Comparison of ENCODE assay signal across 1 cellular context in the genomic region with DNA sequence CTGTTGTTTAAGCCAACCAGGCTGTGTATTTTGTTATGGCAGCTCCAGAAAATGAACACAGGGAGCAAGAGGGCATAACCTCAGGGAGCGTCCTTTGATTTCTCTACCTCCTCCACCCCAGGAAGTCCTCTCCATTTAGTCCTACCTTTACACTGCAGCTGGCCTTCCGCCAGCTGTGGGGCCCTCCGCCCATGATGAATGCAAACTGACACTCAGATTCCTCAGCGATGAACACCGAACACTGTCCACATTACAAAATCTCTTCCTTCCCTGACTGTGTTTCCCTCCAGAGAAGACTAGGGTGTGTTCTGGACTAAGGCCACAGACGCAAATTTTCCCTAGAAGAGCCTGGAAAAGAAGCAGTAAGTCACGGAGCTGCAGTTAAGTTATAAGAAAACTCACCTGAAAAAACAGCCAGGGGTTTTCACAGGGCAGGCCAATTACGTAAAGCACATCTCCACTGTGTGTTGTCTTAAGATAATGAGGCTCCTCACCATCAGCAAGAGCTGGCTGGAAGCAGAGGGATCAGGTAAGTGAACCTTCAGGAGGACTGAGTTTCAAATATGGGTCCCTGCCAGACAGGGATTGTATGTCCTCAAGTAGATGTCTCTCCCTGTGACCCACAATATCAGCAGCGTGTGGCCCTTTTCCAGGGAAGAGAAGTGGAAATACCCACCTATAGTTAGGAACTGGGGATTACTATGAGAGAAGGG.
TF ChIP-seq lines count a peak whose summit lies in the region.

No MANE protein-coding gene starts in this region.

TF ChIP-seq in HepG2, 621 proteins besides CTCF, POLR2A, EP300 and RAD21 (continued from another document):
- TF ChIP-seq KIAA2018 (CRISPR knock-in tag; IDR thresholded peaks at IDR 0.05; ENCODE audit: borderline replicate concordance) = no peak
- TF ChIP-seq HOXA9 (CRISPR knock-in tag; IDR thresholded peaks at IDR 0.05; ENCODE audit: borderline replicate concordance) = no peak
- no peak for TF ChIP-seq ZNF17 (CRISPR knock-in tag; IDR thresholded peaks at IDR 0.05)
- TF ChIP-seq, protein P1, sequence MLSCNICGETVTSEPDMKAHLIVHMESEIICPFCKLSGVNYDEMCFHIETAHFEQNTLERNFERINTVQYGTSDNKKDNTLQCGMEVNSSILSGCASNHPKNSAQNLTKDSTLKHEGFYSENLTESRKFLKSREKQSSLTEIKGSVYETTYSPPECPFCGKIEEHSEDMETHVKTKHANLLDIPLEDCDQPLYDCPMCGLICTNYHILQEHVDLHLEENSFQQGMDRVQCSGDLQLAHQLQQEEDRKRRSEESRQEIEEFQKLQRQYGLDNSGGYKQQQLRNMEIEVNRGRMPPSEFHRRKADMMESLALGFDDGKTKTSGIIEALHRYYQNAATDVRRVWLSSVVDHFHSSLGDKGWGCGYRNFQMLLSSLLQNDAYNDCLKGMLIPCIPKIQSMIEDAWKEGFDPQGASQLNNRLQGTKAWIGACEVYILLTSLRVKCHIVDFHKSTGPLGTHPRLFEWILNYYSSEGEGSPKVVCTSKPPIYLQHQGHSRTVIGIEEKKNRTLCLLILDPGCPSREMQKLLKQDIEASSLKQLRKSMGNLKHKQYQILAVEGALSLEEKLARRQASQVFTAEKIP (CRISPR knock-in tag; IDR thresholded peaks at IDR 0.05; ENCODE audit: borderline replicate concordance) = no peak
- no peak for TF ChIP-seq ZNF777 (CRISPR knock-in tag; IDR thresholded peaks at IDR 0.05)
TF ChIP-seq in HepG2: peak in this region for 77.
